Comparison of ENCODE assay signal across 23 cellular contexts in genomic region chr18:41461058-41461560, GRCh38.
"Had no signal": no experiment of that assay in that cellular context is flagged by ENCODE, and none has a peak within 500 bp of the region (broad histone marks: within the 10 kb centered on the region; RNA-seq: fewer than 3 reads in every experiment).

No MANE protein-coding gene starts in this region.

- H3K4me3 ChIP-seq: colonic mucosa, heart right ventricle, neural progenitor cell, ovary, right atrium auricular region, sigmoid colon, skin epidermis, testis, tibial nerve had no signal

- H3K27ac ChIP-seq: colonic mucosa, heart right ventricle, neural progenitor cell, ovary, right atrium auricular region, sigmoid colon, skin epidermis, testis, tibial nerve had no signal

- H3K4me1 Mint-ChIP-seq: neural progenitor cell; stimulated activated naive B cell treated with anti-CD40 and anti-IgM and Interleukin-4, amounts not matched to agents 10 μg/mL and 1 μg/mL and 100 μg/mL, for 72 hours; stimulated activated naive CD8-positive, alpha-beta T cell treated with anti-CD3 and anti-CD28 coated beads, Interleukin-15, amount 100 ng/mL, for 72 hours had no signal

- ATAC-seq: heart right ventricle; left lobe of liver; natural killer cell treated with Interleukin-12 subunit alpha and Interleukin-12 subunit beta and Interleukin-15 and Interleukin-18, amount 100 ng/mL, for 72 hours; stimulated activated naive B cell treated with anti-CD40 and anti-IgM and Interleukin-4, amounts not matched to agents 10 μg/mL and 1 μg/mL and 100 μg/mL, for 72 hours; stimulated activated naive CD8-positive, alpha-beta T cell treated with anti-CD3 and anti-CD28 coated beads, Interleukin-15, amount 100 ng/mL, for 72 hours had no signal

- H3K9ac ChIP-seq: neural progenitor cell had no signal

- H3K4me1 ChIP-seq: colonic mucosa, heart right ventricle, right atrium auricular region, sigmoid colon, testis, tibial nerve had no signal

- H3K9me3 ChIP-seq: colonic mucosa, heart right ventricle, ovary, right atrium auricular region, sigmoid colon, testis, tibial nerve had no signal

- H3K36me3 Mint-ChIP-seq: natural killer cell treated with Interleukin-12 subunit alpha and Interleukin-12 subunit beta and Interleukin-15 and Interleukin-18, amount 100 ng/mL, for 72 hours; neural progenitor cell; stimulated activated naive B cell treated with anti-CD40 and anti-IgM and Interleukin-4, amounts not matched to agents 10 μg/mL and 1 μg/mL and 100 μg/mL, for 72 hours had no signal

- H3K9me3 Mint-ChIP-seq: neural progenitor cell had no signal

- H3K4me2 ChIP-seq: neural progenitor cell had no signal

- H3K4me3 Mint-ChIP-seq: natural killer cell treated with Interleukin-12 subunit alpha and Interleukin-12 subunit beta and Interleukin-15 and Interleukin-18, amount 100 ng/mL, for 72 hours; neural progenitor cell; stimulated activated naive B cell treated with anti-CD40 and anti-IgM and Interleukin-4, amounts not matched to agents 10 μg/mL and 1 μg/mL and 100 μg/mL, for 72 hours; stimulated activated naive CD8-positive, alpha-beta T cell treated with anti-CD3 and anti-CD28 coated beads, Interleukin-15, amount 100 ng/mL, for 72 hours had no signal

- H3K27ac Mint-ChIP-seq: natural killer cell treated with Interleukin-12 subunit alpha and Interleukin-12 subunit beta and Interleukin-15 and Interleukin-18, amount 100 ng/mL, for 72 hours; neural progenitor cell; stimulated activated naive B cell treated with anti-CD40 and anti-IgM and Interleukin-4, amounts not matched to agents 10 μg/mL and 1 μg/mL and 100 μg/mL, for 72 hours had no signal

- DNase-seq: colonic mucosa; dermis blood vessel endothelial cell; effector CD4-positive, alpha-beta T cell; foreskin melanocyte; heart right ventricle; hypothalamus; islet precursor cell; mammary epithelial cell; midbrain; nucleus accumbens; ovary; sigmoid colon; stimulated activated CD4-positive, alpha-beta T cell treated with anti-CD3 and anti-CD28 coated beads, Interleukin-2, amount 100 ng/mL, for 24 hours; stimulated activated CD4-positive, alpha-beta T cell treated with anti-CD3 and anti-CD28 coated beads, Interleukin-4, amount 100 ng/mL, for 4 hours; stimulated activated naive B cell treated with anti-CD40 and anti-IgM and Interleukin-4, amounts not matched to agents 10 μg/mL and 1 μg/mL and 100 μg/mL, for 72 hours; stimulated activated naive CD8-positive, alpha-beta T cell treated with anti-CD3 and anti-CD28 coated beads, Interleukin-15, amount 100 ng/mL, for 72 hours; testis had no signal

- H3K27me3 Mint-ChIP-seq: natural killer cell treated with Interleukin-12 subunit alpha and Interleukin-12 subunit beta and Interleukin-15 and Interleukin-18, amount 100 ng/mL, for 72 hours; stimulated activated naive B cell treated with anti-CD40 and anti-IgM and Interleukin-4, amounts not matched to agents 10 μg/mL and 1 μg/mL and 100 μg/mL, for 72 hours; stimulated activated naive CD8-positive, alpha-beta T cell treated with anti-CD3 and anti-CD28 coated beads, Interleukin-15, amount 100 ng/mL, for 72 hours had no signal

- H3K36me3 ChIP-seq: colonic mucosa, heart right ventricle, neural progenitor cell, ovary, right atrium auricular region, sigmoid colon, tibial nerve had no signal

- H3K27me3 ChIP-seq: colonic mucosa, heart right ventricle, neural progenitor cell, ovary, right atrium auricular region, sigmoid colon, testis, tibial nerve had no signal

- H2AFZ ChIP-seq: neural progenitor cell had no signal
